Comparison of ENCODE assay signal across 9 cellular contexts in genomic region chr17:77375108-77375507, GRCh38.
DNase-seq lines count a peak whose midpoint lies in the region; ATAC-seq, FAIRE-seq and TF ChIP-seq lines count a peak whose summit lies in the region.
"Had no signal": no experiment of that assay in that cellular context is flagged by ENCODE, and none has a peak within 500 bp of the region (broad histone marks: within the 10 kb centered on the region; RNA-seq: fewer than 3 reads in every experiment).

No MANE protein-coding gene starts in this region.

- CTCF ChIA-PET in GM12878 (lab: Yijun Ruan, JAX), result interaction anchor here (1.0 to 3.7 kb wide), 4 partner anchors 25 to 94 kb away, joined by 3 to 15 read pairs (median 6); no protein-coding TSS in a partner anchor

- H3K4me3 ChIP-seq in GM12878, result 0 out of 2 replicates have a peak overlapping the region, but pooled peaks have one; percentile 29
- H3K4me3 ChIP-seq in testis, result peak overlapping the region in 1 of 2 donors; percentile 92

- TF ChIP-seq POLR2A in GM12878 (IDR thresholded peaks at IDR 0.05; ENCODE audit: low read depth, low read length) (no peak), testis (IDR thresholded peaks at IDR 0.05) (no peak)

- POLR2A ChIA-PET in GM12878 (lab: Charles Lee), result no interaction called here

- 83% methylated on average over 13 of the region's 13 CpGs for WGBS in GM12878 (ENCODE audit: insufficient coverage, insufficient replicate concordance, low lambda C conversion rate, missing lambda C conversion rate)
- WGBS in testis, 2 donors, result 7 to 29% methylated on average over 3 to 13 of the region's 13 CpGs

- intact Hi-C loops in GM12878 (cut with micrococcal nuclease; ENCODE audit: unreplicated experiment) (no loop called here), testis (cut with DNase I; ENCODE audit: low total_unique reads) (no loop called here)

- no peak for TF ChIP-seq EP300 in GM12878 (IDR thresholded peaks at IDR 0.05; ENCODE audit: borderline replicate concordance in 1 of 2, control insufficient read depth in 1 of 2, low read depth in 2 of 2, low read length in 2 of 2)

- RAD21 ChIA-PET in GM12878 (lab: Charles Lee; ENCODE audit: unreplicated experiment), result interaction anchor here (1.0 to 1.4 kb wide), 6 partner anchors 14 to 89 kb away, joined by 3 to 4 read pairs (median 4); no protein-coding TSS in a partner anchor

- H3K9me3 ChIP-seq in GM12878 (replicated peaks; ENCODE audit: control insufficient read depth, insufficient read depth, low read length) (no peaks in the 10 kb centered on the region), testis (no peaks in the 10 kb centered on the region)

- H2AFZ ChIP-seq in GM12878 (ENCODE audit: control insufficient read depth, low read depth, low read length), result no peak overlapping the region

- H3K79me2 ChIP-seq in GM12878 (ENCODE audit: control insufficient read depth, insufficient read depth, low read length), result peaks cover 55% of the 10 kb centered on the region

- SMC1A ChIA-PET in GM12878 (lab: Charles Lee; ENCODE audit: uncharacterized antibody, unreplicated experiment), result interaction anchor here (1.2 kb wide), 1 partner anchor 43 kb away, joined by 6 read pairs; no protein-coding TSS in a partner anchor

- H3K27me3 ChIP-seq in GM12878 (replicated peaks in 1 of 2; ENCODE audit: control insufficient read depth in 2 of 2, insufficient read depth in 2 of 2, low read length in 1 of 2) (no peaks in the 10 kb centered on the region), testis (no peaks in the 10 kb centered on the region)

- H3K4me3 Mint-ChIP-seq in activated T-cell treated with anti-CD3 and anti-CD28 coated beads, Interleukin-2, amount 50 U/mL, for 24 hours, result peak overlapping the region; percentile 92

- TF ChIP-seq RAD21 in GM12878 (IDR thresholded peaks at IDR 0.05; ENCODE audit: insufficient read depth, low read depth, low read length), result no peak

- in situ Hi-C loops in GM12878 (cut with MboI), result no loop called here

- no peak for FAIRE-seq in GM12878 (lab: Jason Lieb, UNC)
- FAIRE-seq: H54 had no signal

- no peaks in the 10 kb centered on the region for H3K9me3 Mint-ChIP-seq in activated T-cell treated with anti-CD3 and anti-CD28 coated beads, Interleukin-2, amount 50 U/mL, for 24 hours

- no peak overlapping the region for H3K27ac ChIP-seq in GM12878 (ENCODE audit: control insufficient read depth, insufficient read depth)
- peak overlapping the region; percentile 94 for H3K27ac ChIP-seq in testis

- peak; percentile 48 for DNase-seq in activated T-cell treated with anti-CD3 and anti-CD28 coated beads, Interleukin-2, amount 50 U/mL, for 24 hours
- DNase-seq in activated T-cell treated with anti-CD3 and anti-CD28 coated beads, Interleukin-2, amount 50 U/mL, for 1 hour, result no peak
- DNase-seq in GM12878 (ENCODE audit: low read depth, low spot score) (no peak), medulla oblongata (ENCODE audit: extremely low spot score) (peak; percentile 5), testis (no peak), NCI-H526 treated with DMSO at 0.1 percent for 48 hours (lab: John Stamatoyannopoulos, UW) (no peak), NCI-H446 (lab: John Stamatoyannopoulos, UW) (no peak)

- peaks cover 2% of the 10 kb centered on the region for H3K36me3 Mint-ChIP-seq in activated T-cell treated with anti-CD3 and anti-CD28 coated beads, Interleukin-2, amount 50 U/mL, for 24 hours (ENCODE audit: low read depth)

- H3K4me1 Mint-ChIP-seq in activated T-cell treated with anti-CD3 and anti-CD28 coated beads, Interleukin-2, amount 50 U/mL, for 24 hours (ENCODE audit: low read depth), result peaks cover 79% of the 10 kb centered on the region

- H3K27me3 Mint-ChIP-seq in activated T-cell treated with anti-CD3 and anti-CD28 coated beads, Interleukin-2, amount 50 U/mL, for 24 hours, result no peaks in the 10 kb centered on the region

- peak overlapping the region; percentile 85 for H3K4me2 ChIP-seq in GM12878 (ENCODE audit: control insufficient read depth, insufficient read depth)

- TF ChIP-seq CTCF in GM12878 (IDR thresholded peaks at IDR 0.05 in 2 of 3, conservative IDR thresholded peaks at IDR 0.05 in 1 of 3; ENCODE audit: control insufficient read depth in 2 of 3, extremely low read depth in 1 of 3, insufficient read depth in 1 of 3, low read depth in 3 of 3, low read length in 3 of 3), result no peak
- no peak for TF ChIP-seq CTCF in testis (IDR thresholded peaks at IDR 0.05)

- H3K36me3 ChIP-seq in GM12878 (ENCODE audit: control insufficient read depth in 2 of 2, insufficient read depth in 2 of 2, low read length in 1 of 2) (peaks cover 0 to 3% of the 10 kb centered on the region in 2 experiments; a peak in 1 of 4 replicates), testis (ENCODE audit: low read depth, missing control alignments) (no peaks in the 10 kb centered on the region)

- BruUV-seq in GM12878 (replicated peaks; lab: Mats Ljungman, UMichigan), result no TSS peak

- H3K4me1 ChIP-seq in GM12878 (ENCODE audit: control insufficient read depth, insufficient read depth, low read length) (peaks cover 41% of the 10 kb centered on the region), testis (peaks cover 76% of the 10 kb centered on the region)

- H4K20me1 ChIP-seq in GM12878 (ENCODE audit: control insufficient read depth, insufficient read depth), result peaks cover 6% of the 10 kb centered on the region; the same call in 1 of the 2 replicates

- ATAC-seq in GM12878, result no peak
- ATAC-seq in GM18870 (IDR thresholded peaks at IDR 0.05; ENCODE audit: unreplicated experiment), result no peak

- H3K27ac Mint-ChIP-seq in activated T-cell treated with anti-CD3 and anti-CD28 coated beads, Interleukin-2, amount 50 U/mL, for 24 hours, result peak overlapping the region; percentile 91

- H3K9ac ChIP-seq in GM12878 (ENCODE audit: control insufficient read depth, insufficient read depth, low read length), result no peak overlapping the region

TF ChIP-seq in GM12878, 131 proteins besides CTCF, POLR2A, EP300 and RAD21 (continues in another document):
- TF ChIP-seq ZNF384 (IDR thresholded peaks at IDR 0.05; ENCODE audit: borderline replicate concordance, low read depth, low read length), result no peak
- TF ChIP-seq, protein P1, sequence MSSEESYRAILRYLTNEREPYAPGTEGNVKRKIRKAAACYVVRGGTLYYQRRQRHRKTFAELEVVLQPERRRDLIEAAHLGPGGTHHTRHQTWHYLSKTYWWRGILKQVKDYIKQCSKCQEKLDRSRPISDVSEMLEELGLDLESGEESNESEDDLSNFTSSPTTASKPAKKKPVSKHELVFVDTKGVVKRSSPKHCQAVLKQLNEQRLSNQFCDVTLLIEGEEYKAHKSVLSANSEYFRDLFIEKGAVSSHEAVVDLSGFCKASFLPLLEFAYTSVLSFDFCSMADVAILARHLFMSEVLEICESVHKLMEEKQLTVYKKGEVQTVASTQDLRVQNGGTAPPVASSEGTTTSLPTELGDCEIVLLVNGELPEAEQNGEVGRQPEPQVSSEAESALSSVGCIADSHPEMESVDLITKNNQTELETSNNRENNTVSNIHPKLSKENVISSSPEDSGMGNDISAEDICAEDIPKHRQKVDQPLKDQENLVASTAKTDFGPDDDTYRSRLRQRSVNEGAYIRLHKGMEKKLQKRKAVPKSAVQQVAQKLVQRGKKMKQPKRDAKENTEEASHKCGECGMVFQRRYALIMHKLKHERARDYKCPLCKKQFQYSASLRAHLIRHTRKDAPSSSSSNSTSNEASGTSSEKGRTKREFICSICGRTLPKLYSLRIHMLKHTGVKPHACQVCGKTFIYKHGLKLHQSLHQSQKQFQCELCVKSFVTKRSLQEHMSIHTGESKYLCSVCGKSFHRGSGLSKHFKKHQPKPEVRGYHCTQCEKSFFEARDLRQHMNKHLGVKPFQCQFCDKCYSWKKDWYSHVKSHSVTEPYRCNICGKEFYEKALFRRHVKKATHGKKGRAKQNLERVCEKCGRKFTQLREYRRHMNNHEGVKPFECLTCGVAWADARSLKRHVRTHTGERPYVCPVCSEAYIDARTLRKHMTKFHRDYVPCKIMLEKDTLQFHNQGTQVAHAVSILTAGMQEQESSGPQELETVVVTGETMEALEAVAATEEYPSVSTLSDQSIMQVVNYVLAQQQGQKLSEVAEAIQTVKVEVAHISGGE (CRISPR knock-in tag; IDR thresholded peaks at IDR 0.05), result no peak
- no peak for TF ChIP-seq RCOR1 (conservative IDR thresholded peaks at IDR 0.05; ENCODE audit: low read depth, low read length)
- TF ChIP-seq CEBPZ (IDR thresholded peaks at IDR 0.05; ENCODE audit: low read depth, low read length), result no peak
- TF ChIP-seq BHLHE40 (IDR thresholded peaks at IDR 0.05; ENCODE audit: borderline replicate concordance in 1 of 2, low read depth in 2 of 2, low read length in 1 of 2), result no peak
- TF ChIP-seq CREM (IDR thresholded peaks at IDR 0.05; ENCODE audit: low read depth), result no peak
- TF ChIP-seq CBX5 (IDR thresholded peaks at IDR 0.05; ENCODE audit: low read depth), result no peak
- TF ChIP-seq ZNF24 (IDR thresholded peaks at IDR 0.05), result no peak
- no peak for TF ChIP-seq ETV6 (conservative IDR thresholded peaks at IDR 0.05 in 1 of 2, IDR thresholded peaks at IDR 0.05 in 1 of 2; ENCODE audit: borderline replicate concordance in 1 of 2, low read depth in 1 of 2)
- TF ChIP-seq TBL1XR1 (IDR thresholded peaks at IDR 0.05; ENCODE audit: low read depth, low read length), result no peak
- TF ChIP-seq POLR2AphosphoS5 (IDR thresholded peaks at IDR 0.05; ENCODE audit: low read length), result no peak
- TF ChIP-seq FOXM1 (IDR thresholded peaks at IDR 0.05; ENCODE audit: low read depth, low read length), result no peak

Comparison
In these comparisons a context has a peak if more than half of its experiments do, and no peak if none do; other contexts are left out.
1. DNase-seq: peak in activated T-cell treated with anti-CD3 and anti-CD28 coated beads, Interleukin-2, amount 50 U/mL, for 24 hours (single experiment) and medulla oblongata (single experiment); none in activated T-cell treated with anti-CD3 and anti-CD28 coated beads, Interleukin-2, amount 50 U/mL, for 1 hour (single experiment), GM12878 (single experiment), testis (single experiment), NCI-H526 treated with DMSO at 0.1 percent for 48 hours (single experiment) and NCI-H446 (0 of 2).